ENCODE assay signal across 1 cellular context in genomic region chr9:136329211-136329627, GRCh38.
TF ChIP-seq lines count a peak whose summit lies in the region.

No MANE protein-coding gene starts in this region.

TF ChIP-seq in K562, 482 proteins besides CTCF, POLR2A, EP300 and RAD21:
- no peak for TF ChIP-seq ZNF583 (CRISPR knock-in tag; IDR thresholded peaks at IDR 0.05)
- TF ChIP-seq MAFF (IDR thresholded peaks at IDR 0.05; ENCODE audit: low read length): no peak
- TF ChIP-seq ZBTB43 (CRISPR knock-in tag; IDR thresholded peaks at IDR 0.05): no peak
- no peak for TF ChIP-seq ZNF778 (CRISPR knock-in tag; IDR thresholded peaks at IDR 0.05)
- no peak for TF ChIP-seq TSC22D4 (tag; IDR thresholded peaks at IDR 0.05)
- peak; percentile 53; the same call in 1 of the 2 replicates for TF ChIP-seq RBFOX2 (IDR thresholded peaks at IDR 0.05; ENCODE audit: low read depth, low read length)
- TF ChIP-seq CAMTA2 (CRISPR knock-in tag; conservative IDR thresholded peaks at IDR 0.05): no peak
